In the genomic region with DNA sequence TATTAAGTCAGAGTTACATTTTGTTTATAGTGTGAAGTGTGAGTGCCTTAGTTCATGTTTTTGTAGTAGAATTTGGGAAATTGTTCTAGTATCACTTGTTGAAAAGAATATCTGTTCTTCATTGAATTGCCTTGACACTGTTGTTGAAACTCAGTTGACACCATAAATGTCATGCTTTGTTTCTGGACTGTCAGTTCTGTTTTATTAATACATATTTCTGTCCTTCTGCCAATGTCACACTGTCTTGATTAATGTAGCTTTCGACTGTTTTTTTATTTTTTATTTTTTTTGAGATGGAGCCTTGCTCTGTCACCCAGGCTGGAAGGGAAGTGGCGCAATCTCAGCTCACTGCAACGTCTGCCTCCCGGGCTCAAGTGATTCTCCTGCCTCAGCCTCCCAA, we compare ENCODE assay signal across 1 cellular context.
TF ChIP-seq lines count a peak whose summit lies in the region.

No MANE protein-coding gene starts in this region.

TF ChIP-seq in HepG2, 621 proteins besides CTCF, POLR2A, EP300 and RAD21:
- TF ChIP-seq MAFG (CRISPR knock-in tag; IDR thresholded peaks at IDR 0.05) (no peak), ZNF460 (CRISPR knock-in tag; IDR thresholded peaks at IDR 0.05; ENCODE audit: borderline replicate concordance) (0 out of 2 replicates have a peak, but pooled peaks have one; percentile 17)
